ENCODE assay signal across 20 cellular contexts in the genomic region with DNA sequence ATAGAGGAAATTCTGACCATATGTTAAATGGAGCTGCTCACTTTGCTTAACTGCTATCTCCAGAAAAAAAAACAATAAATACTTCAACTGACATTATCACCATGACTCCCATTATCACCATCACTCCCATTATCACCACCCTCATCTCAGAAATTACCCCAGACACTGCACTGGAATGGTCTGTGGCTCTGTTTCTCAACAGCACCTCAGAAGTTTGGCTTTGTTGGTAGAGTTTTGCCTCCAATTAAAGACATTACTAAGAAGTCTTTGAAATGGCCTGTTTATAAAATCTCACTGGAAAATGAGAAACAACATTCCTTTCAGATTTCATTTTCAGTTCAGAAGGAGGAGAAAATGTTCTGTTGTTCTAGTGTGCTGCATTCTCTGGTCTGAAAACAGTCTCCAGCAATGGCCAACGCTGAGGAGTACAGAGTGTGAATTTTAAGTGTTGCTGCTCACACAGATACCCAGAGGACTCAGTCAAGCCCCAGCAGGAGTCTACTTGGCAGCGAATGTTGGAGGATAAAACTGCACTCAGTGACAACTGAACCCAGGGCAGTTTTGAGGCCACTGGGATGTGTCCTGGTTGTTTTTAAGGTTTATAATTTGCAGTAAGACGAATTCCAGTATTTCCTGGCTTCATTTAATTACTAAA.
DNase-seq lines count a peak whose midpoint lies in the region; ATAC-seq and TF ChIP-seq lines count a peak whose summit lies in the region.
"Had no signal": no experiment of that assay in that cellular context is flagged by ENCODE, and none has a peak within 500 bp of the region (broad histone marks: within the 10 kb centered on the region; RNA-seq: fewer than 3 reads in every experiment).

No MANE protein-coding gene starts in this region.

- no peak for TF ChIP-seq CTCF in choroid plexus epithelial cell (conservative IDR thresholded peaks at IDR 0.05; ENCODE audit: low read depth, low read length)
- no peak for TF ChIP-seq CTCF in right atrium auricular region (IDR thresholded peaks at IDR 0.05)

- peaks cover 0 to 5% of the 10 kb centered on the region in 2 donors for H3K4me1 ChIP-seq in right atrium auricular region
- H3K4me1 ChIP-seq: adrenal gland, psoas muscle, stomach, vagina had no signal

- no peak for ATAC-seq in HG03039 (IDR thresholded peaks at IDR 0.05; ENCODE audit: unreplicated experiment)

- no peaks in the 10 kb centered on the region for H3K9me3 ChIP-seq in right atrium auricular region
- H3K9me3 ChIP-seq: adrenal gland, psoas muscle, stomach, vagina had no signal

- H3K9me3 Mint-ChIP-seq in activated T-helper 2 cell treated with anti-CD3 and anti-CD28 coated beads, Interferon-gamma antibody, Interleukin-2, Interleukin-4, amounts not matched to agents 10 μg/mL and 5 μg/mL and 100 μg/mL, durations not matched to agents 14 hours and 24 hours and 36 hours = peaks cover 37% of the 10 kb centered on the region

- no peak overlapping the region for H3K4me3 Mint-ChIP-seq in activated T-helper 2 cell treated with anti-CD3 and anti-CD28 coated beads, Interferon-gamma antibody, Interleukin-2, Interleukin-4, amounts not matched to agents 10 μg/mL and 5 μg/mL and 100 μg/mL, durations not matched to agents 14 hours and 24 hours and 36 hours (ENCODE audit: low read depth)
- H3K4me3 Mint-ChIP-seq: activated T-helper 1 cell treated with anti-CD3 and anti-CD28 coated beads, Interleukin-12 subunit alpha, Interleukin-12 subunit beta, Interleukin-2, Interleukin-4 antibody, amounts not matched to agents 30 ng/mL and 10 ng/mL and 1 ng/mL, durations not matched to agents 14 hours and 24 hours and 36 hours had no signal

- H3K36me3 ChIP-seq in right atrium auricular region = no peaks in the 10 kb centered on the region
- H3K36me3 ChIP-seq: adrenal gland, stomach, vagina had no signal

- in situ Hi-C loops in G401 (cut with HindIII; ENCODE audit: low sequenced_read_pairs) = no loop called here

- H3K27ac Mint-ChIP-seq in activated T-helper 2 cell treated with anti-CD3 and anti-CD28 coated beads, Interferon-gamma antibody, Interleukin-2, Interleukin-4, amounts not matched to agents 10 μg/mL and 5 μg/mL and 100 μg/mL, durations not matched to agents 14 hours and 24 hours and 36 hours = no peak overlapping the region
- H3K27ac Mint-ChIP-seq: activated T-helper 1 cell treated with anti-CD3 and anti-CD28 coated beads, Interleukin-12 subunit alpha, Interleukin-12 subunit beta, Interleukin-2, Interleukin-4 antibody, amounts not matched to agents 30 ng/mL and 10 ng/mL and 1 ng/mL, durations not matched to agents 14 hours and 24 hours and 36 hours had no signal

- intact Hi-C loops in activated T-helper 2 cell treated with anti-CD3 and anti-CD28 coated beads, Interferon-gamma antibody, Interleukin-2, Interleukin-4, amounts not matched to agents 10 μg/mL and 5 μg/mL and 100 μg/mL, durations not matched to agents 14 hours and 24 hours and 36 hours (cut with micrococcal nuclease) = no loop called here

- peak overlapping the region; percentile 14 to 28 for H3K27ac ChIP-seq in right atrium auricular region
- H3K27ac ChIP-seq: adrenal gland, psoas muscle, stomach, vagina had no signal

- no peaks in the 10 kb centered on the region for H3K27me3 ChIP-seq in right atrium auricular region
- H3K27me3 ChIP-seq: adrenal gland, stomach, vagina had no signal

- H3K4me3 ChIP-seq in choroid plexus epithelial cell (ENCODE audit: low read depth, low read length) = no peak overlapping the region
- no peak overlapping the region for H3K4me3 ChIP-seq in right atrium auricular region
- H3K4me3 ChIP-seq: adrenal gland, psoas muscle, stomach, vagina had no signal

- DNase-seq in G401 (ENCODE audit: low spot score) (peak; percentile 43), choroid plexus epithelial cell (ENCODE audit: low read depth) (peak; percentile 17), right atrium auricular region (ENCODE audit: low spot score) (no peak), occipital lobe (lab: John Stamatoyannopoulos, UW) (peak; percentile 10), DMS114 treated with DMSO at 0.1 percent for 48 hours (lab: John Stamatoyannopoulos, UW; ENCODE audit: unreplicated experiment) (no peak), cortex of kidney (lab: John Stamatoyannopoulos, UW) (no peak)
- DNase-seq in activated T-helper 2 cell treated with anti-CD3 and anti-CD28 coated beads, Interferon-gamma antibody, Interleukin-2, Interleukin-4, amounts not matched to agents 10 μg/mL and 5 μg/mL and 100 μg/mL, durations not matched to agents 14 hours and 24 hours and 36 hours (ENCODE audit: low spot score) = no peak
- DNase-seq: activated CD8-positive, alpha-beta memory T cell treated with anti-CD3 and anti-CD28 coated beads for 24 hours; adrenal gland; KG1; kidney glomerular epithelial cell; NCI-H1092 treated with DMSO at 0.1 percent for 48 hours; NCI-H774; stimulated activated CD4-positive, alpha-beta T cell treated with anti-CD3 and anti-CD28 coated beads, Interleukin-15, amount 100 ng/mL, for 24 hours; stomach; T-helper 1 cell had no signal

- H3K4me1 Mint-ChIP-seq in activated T-helper 2 cell treated with anti-CD3 and anti-CD28 coated beads, Interferon-gamma antibody, Interleukin-2, Interleukin-4, amounts not matched to agents 10 μg/mL and 5 μg/mL and 100 μg/mL, durations not matched to agents 14 hours and 24 hours and 36 hours (ENCODE audit: low read depth) = no peaks in the 10 kb centered on the region

- no peaks in the 10 kb centered on the region for H3K27me3 Mint-ChIP-seq in activated T-helper 2 cell treated with anti-CD3 and anti-CD28 coated beads, Interferon-gamma antibody, Interleukin-2, Interleukin-4, amounts not matched to agents 10 μg/mL and 5 μg/mL and 100 μg/mL, durations not matched to agents 14 hours and 24 hours and 36 hours (ENCODE audit: low read depth)

- no peaks in the 10 kb centered on the region for H3K36me3 Mint-ChIP-seq in activated T-helper 2 cell treated with anti-CD3 and anti-CD28 coated beads, Interferon-gamma antibody, Interleukin-2, Interleukin-4, amounts not matched to agents 10 μg/mL and 5 μg/mL and 100 μg/mL, durations not matched to agents 14 hours and 24 hours and 36 hours (ENCODE audit: low read depth)

Comparison
In these comparisons a context has a peak if more than half of its experiments do, and no peak if none do; other contexts are left out.
1. DNase-seq: peak in G401 (single experiment), choroid plexus epithelial cell (single experiment) and occipital lobe (single experiment); none in right atrium auricular region (single experiment), DMS114 treated with DMSO at 0.1 percent for 48 hours (single experiment), activated T-helper 2 cell treated with anti-CD3 and anti-CD28 coated beads, Interferon-gamma antibody, Interleukin-2, Interleukin-4, amounts not matched to agents 10 μg/mL and 5 μg/mL and 100 μg/mL, durations not matched to agents 14 hours and 24 hours and 36 hours (single experiment) and cortex of kidney (single experiment).